In genomic region chrX:46941341-46941740, GRCh38 we compare ENCODE assay signal across 19 cellular contexts.
"Had no signal": no experiment of that assay in that cellular context is flagged by ENCODE, and none has a peak within 500 bp of the region (broad histone marks: within the 10 kb centered on the region; RNA-seq: fewer than 3 reads in every experiment).

No MANE protein-coding gene starts in this region.

- DNase-seq: activated CD4-positive, alpha-beta T cell treated with anti-CD3 and anti-CD28 coated beads, Interleukin-2, amount 10 ng/mL, durations not matched to agents 24 days and 14 days; activated CD4-positive, CD25-positive, alpha-beta regulatory T cell; activated CD8-positive, alpha-beta T cell treated with anti-CD3 and anti-CD28 coated beads for 36 hours; activated naive CD4-positive, alpha-beta T cell treated with anti-CD3 and anti-CD28 coated beads for 36 hours; activated naive CD8-positive, alpha-beta T cell treated with anti-CD3 and anti-CD28 coated beads, Interleukin-2, amount 50 U/mL, for 24 hours; activated T-cell treated with anti-CD3 and anti-CD28 coated beads, Interleukin-2, amount 50 U/mL, for 1 hour; anterior cingulate cortex; effector CD8-positive, alpha-beta T cell; immature natural killer cell; kidney glomerular epithelial cell; left ventricle myocardium superior; naive B cell; right lobe of liver; stimulated activated CD4-positive, alpha-beta T cell treated with anti-CD3 and anti-CD28 coated beads, Interleukin-4, amount 100 ng/mL, for 1 hour; upper lobe of left lung had no signal

- H3K4me3 Mint-ChIP-seq: activated CD4-positive, alpha-beta T cell treated with anti-CD3 and anti-CD28 coated beads, Interleukin-2, amount 10 ng/mL, durations not matched to agents 24 days and 14 days; activated CD8-positive, alpha-beta T cell treated with anti-CD3 and anti-CD28 coated beads for 36 hours; activated naive CD4-positive, alpha-beta T cell treated with anti-CD3 and anti-CD28 coated beads for 36 hours; activated naive CD8-positive, alpha-beta T cell treated with anti-CD3 and anti-CD28 coated beads, Interleukin-2, amount 50 U/mL, for 24 hours; immature natural killer cell; naive B cell had no signal

- H3K9me3 Mint-ChIP-seq: activated CD4-positive, alpha-beta T cell treated with anti-CD3 and anti-CD28 coated beads, Interleukin-2, amount 10 ng/mL, durations not matched to agents 24 days and 14 days; activated CD8-positive, alpha-beta T cell treated with anti-CD3 and anti-CD28 coated beads for 36 hours had no signal

- H3K27ac Mint-ChIP-seq: activated CD4-positive, alpha-beta T cell treated with anti-CD3 and anti-CD28 coated beads, Interleukin-2, amount 10 ng/mL, durations not matched to agents 24 days and 14 days; activated CD8-positive, alpha-beta T cell treated with anti-CD3 and anti-CD28 coated beads for 36 hours; activated naive CD4-positive, alpha-beta T cell treated with anti-CD3 and anti-CD28 coated beads for 36 hours; activated naive CD8-positive, alpha-beta T cell treated with anti-CD3 and anti-CD28 coated beads, Interleukin-2, amount 50 U/mL, for 24 hours; immature natural killer cell had no signal

- H3K27me3 ChIP-seq: esophagus muscularis mucosa, right lobe of liver, upper lobe of left lung had no signal

- H3K27me3 Mint-ChIP-seq: activated naive CD8-positive, alpha-beta T cell treated with anti-CD3 and anti-CD28 coated beads, Interleukin-2, amount 50 U/mL, for 24 hours; naive B cell had no signal

- H3K4me2 ChIP-seq: smooth muscle cell had no signal

- ATAC-seq: activated CD8-positive, alpha-beta T cell treated with anti-CD3 and anti-CD28 coated beads for 36 hours; activated naive CD8-positive, alpha-beta T cell treated with anti-CD3 and anti-CD28 coated beads, Interleukin-2, amount 50 U/mL, for 24 hours; left ventricle myocardium superior; right lobe of liver had no signal

- H3K4me3 ChIP-seq: esophagus muscularis mucosa, right lobe of liver, smooth muscle cell, thoracic aorta, upper lobe of left lung had no signal

- H3K9me3 ChIP-seq: right lobe of liver, thoracic aorta had no signal

- H3K4me1 Mint-ChIP-seq: activated CD4-positive, alpha-beta T cell treated with anti-CD3 and anti-CD28 coated beads, Interleukin-2, amount 10 ng/mL, durations not matched to agents 24 days and 14 days; immature natural killer cell had no signal

- H3K27ac ChIP-seq: esophagus muscularis mucosa, right lobe of liver, thoracic aorta, upper lobe of left lung had no signal

- FAIRE-seq: bronchial epithelial cell had no signal

- H3K36me3 Mint-ChIP-seq: immature natural killer cell had no signal

- H3K36me3 ChIP-seq: esophagus muscularis mucosa, right lobe of liver, thoracic aorta, upper lobe of left lung had no signal

- H3K4me1 ChIP-seq: esophagus muscularis mucosa, right lobe of liver, upper lobe of left lung had no signal
